ENCODE assay signal across 4 cellular contexts in the genomic region with DNA sequence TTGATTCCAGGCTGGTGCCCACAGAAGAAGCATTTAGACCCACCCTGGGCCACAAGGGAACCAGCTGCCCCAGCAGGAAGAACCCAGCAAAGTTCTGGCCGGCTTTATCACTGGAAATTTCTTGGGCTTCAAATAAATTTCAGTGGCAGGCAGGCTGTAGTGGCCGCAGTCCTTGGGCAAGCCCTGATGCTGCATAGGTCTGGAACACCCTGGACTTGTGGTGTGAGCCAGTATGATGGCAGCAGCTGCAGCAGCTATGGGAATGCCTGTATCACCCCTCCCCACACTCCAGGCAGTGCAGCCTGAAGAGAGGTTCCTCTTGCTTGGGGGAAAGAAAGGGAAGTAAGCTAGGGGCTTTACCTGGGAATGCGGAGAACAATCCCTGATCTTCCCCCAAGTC.
DNase-seq lines count a peak whose midpoint lies in the region; ATAC-seq and TF ChIP-seq lines count a peak whose summit lies in the region.
"Not testable (repeated sequence)": the region's sequence is repeated elsewhere in the genome, so short reads cannot be mapped to it uniquely, and the experiment has no call there.

No MANE protein-coding gene starts in this region.

- peaks cover 0 to 35% of the 10 kb centered on the region in 2 donors for H3K36me3 ChIP-seq in psoas muscle (ENCODE audit: insufficient read depth in 1 of 2, low read depth in 1 of 2)
- not testable (repeated sequence) for H3K36me3 ChIP-seq in gastrocnemius medialis

- not testable (repeated sequence) for TF ChIP-seq POLR2A in gastrocnemius medialis (IDR thresholded peaks at IDR 0.05)

- ATAC-seq in Right ventricle myocardium superior (ENCODE audit: poor library complexity) (peak; percentile 25), left ventricle myocardium superior (peak; percentile 33), psoas muscle (peak in 3 of 4 donors; percentile 53 to 58 (median 56)), gastrocnemius medialis (peak; percentile 26 to 58)

- not testable (repeated sequence) for DNase-seq in Right ventricle myocardium superior, left ventricle myocardium superior, psoas muscle, gastrocnemius medialis

- not testable (repeated sequence) for TF ChIP-seq CTCF in psoas muscle (IDR thresholded peaks at IDR 0.05); gastrocnemius medialis (IDR thresholded peaks at IDR 0.05 in 4 of 5, conservative IDR thresholded peaks at IDR 0.05 in 1 of 5)

- intact Hi-C loops in Right ventricle myocardium superior (cut with DNase I); left ventricle myocardium superior (cut with micrococcal nuclease); psoas muscle (cut with DNase I); gastrocnemius medialis (cut with DNase I; ENCODE audit: low total_unique reads): not testable (repeated sequence)

- H3K27ac ChIP-seq in psoas muscle, gastrocnemius medialis: not testable (repeated sequence)

- H3K4me3 ChIP-seq in psoas muscle, gastrocnemius medialis: not testable (repeated sequence)

- not testable (repeated sequence) for H3K27me3 ChIP-seq in psoas muscle (ENCODE audit: insufficient read depth in 3 of 3, low read length in 2 of 3); gastrocnemius medialis

- not testable (repeated sequence) for H3K4me1 ChIP-seq in psoas muscle, gastrocnemius medialis

- 60 to 63% methylated on average over 1 to 2 of the region's 3 CpGs; no CpG with 5 or more reads in 1 of the 3 donors for WGBS in psoas muscle, 3 donors

- in situ Hi-C loops in gastrocnemius medialis (cut with MboI; ENCODE audit: low sequenced_read_pairs in 4 of 4): not testable (repeated sequence)

- H3K9me3 ChIP-seq in psoas muscle, gastrocnemius medialis: not testable (repeated sequence)
